Comparison of ENCODE assay signal across 29 cellular contexts in genomic region chr2:144989580-144990270, GRCh38.
"Had no signal": no experiment of that assay in that cellular context is flagged by ENCODE, and none has a peak within 500 bp of the region (broad histone marks: within the 10 kb centered on the region; RNA-seq: fewer than 3 reads in every experiment).

No MANE protein-coding gene starts in this region.

- DNase-seq: activated CD4-positive, alpha-beta memory T cell treated with anti-CD3 and anti-CD28 coated beads, Interleukin-2, amount 10 ng/mL, durations not matched to agents 7 days and 5 days; activated CD4-positive, alpha-beta T cell treated with anti-CD3 and anti-CD28 coated beads, Interleukin-2, amount 10 ng/mL, durations not matched to agents 24 days and 14 days; activated CD4-positive, CD25-positive, alpha-beta regulatory T cell treated with anti-CD3 and anti-CD28 coated beads, Interleukin-2, amount 50 U/mL, for 72 hours; activated CD8-positive, alpha-beta memory T cell treated with anti-CD3 and anti-CD28 coated beads, Interleukin-2, amount 50 U/mL, for 48 hours; activated gamma-delta T cell; activated naive CD4-positive, alpha-beta T cell treated with anti-CD3 and anti-CD28 coated beads, Interleukin-2, amount 10 ng/mL, durations not matched to agents 7 days and 5 days; activated naive CD8-positive, alpha-beta T cell treated with anti-CD3 and anti-CD28 coated beads, Interleukin-2, amount 10 ng/mL, durations not matched to agents 7 days and 5 days; activated T-cell treated with anti-CD3 and anti-CD28 coated beads, Interleukin-2, amount 50 U/mL, for 24 hours; central memory CD4-positive, alpha-beta T cell; effector CD4-positive, alpha-beta T cell; immature natural killer cell; kidney; lower lobe of right lung; mucosa of descending colon; ovary; stimulated activated CD4-positive, alpha-beta T cell treated with anti-CD3 and anti-CD28 coated beads, Interleukin-4, amount 100 ng/mL, for 24 hours; T-helper 17 cell; T1000; tibial artery had no signal

- H3K4me1 Mint-ChIP-seq: activated CD4-positive, alpha-beta memory T cell treated with anti-CD3 and anti-CD28 coated beads, Interleukin-2, amount 10 ng/mL, durations not matched to agents 7 days and 5 days; activated CD4-positive, alpha-beta T cell treated with anti-CD3 and anti-CD28 coated beads, Interleukin-2, amount 10 ng/mL, durations not matched to agents 24 days and 14 days; activated naive CD4-positive, alpha-beta T cell treated with anti-CD3 and anti-CD28 coated beads, Interleukin-2, amount 10 ng/mL, durations not matched to agents 7 days and 5 days; activated naive CD8-positive, alpha-beta T cell treated with anti-CD3 and anti-CD28 coated beads, Interleukin-2, amount 10 ng/mL, durations not matched to agents 7 days and 5 days; stimulated activated effector memory CD8-positive, alpha-beta T cell treated with anti-CD3 and anti-CD28 coated beads, Interleukin-12 subunit alpha, Interleukin-12 subunit beta, amount 100 ng/mL, for 72 hours; T-helper 17 cell had no signal

- H3K27ac ChIP-seq: ascending aorta, gastroesophageal sphincter, lower lobe of right lung, ovary, skin epidermis, tibial artery had no signal

- H3K27ac Mint-ChIP-seq: activated CD4-positive, alpha-beta memory T cell treated with anti-CD3 and anti-CD28 coated beads, Interleukin-2, amount 10 ng/mL, durations not matched to agents 7 days and 5 days; activated CD4-positive, alpha-beta T cell treated with anti-CD3 and anti-CD28 coated beads, Interleukin-2, amount 10 ng/mL, durations not matched to agents 24 days and 14 days; activated naive CD4-positive, alpha-beta T cell treated with anti-CD3 and anti-CD28 coated beads, Interleukin-2, amount 10 ng/mL, durations not matched to agents 7 days and 5 days; activated naive CD8-positive, alpha-beta T cell treated with anti-CD3 and anti-CD28 coated beads, Interleukin-2, amount 10 ng/mL, durations not matched to agents 7 days and 5 days; activated T-cell treated with anti-CD3 and anti-CD28 coated beads, Interleukin-2, amount 50 U/mL, for 24 hours; dendritic cell treated with granulocyte-macrophage colony-stimulating factor and Interleukin-4, amounts not matched to agents 40 ng/mL and 50 ng/mL, for 4 days; immature natural killer cell; natural killer cell treated with Interleukin-12 subunit alpha and Interleukin-12 subunit beta and Interleukin-15 and Interleukin-18, amount 100 ng/mL, for 72 hours; progenitor cell of endocrine pancreas; stimulated activated effector memory CD8-positive, alpha-beta T cell treated with anti-CD3 and anti-CD28 coated beads, Interleukin-12 subunit alpha, Interleukin-12 subunit beta, amount 100 ng/mL, for 72 hours; stimulated activated naive CD8-positive, alpha-beta T cell treated with anti-CD3 and anti-CD28 coated beads, Interleukin-15, Interleukin-2, amounts not matched to agents 100 ng/mL and 50 ng/mL, for 24 hours; T-helper 17 cell had no signal

- ATAC-seq: gastroesophageal sphincter; left lobe of liver; mucosa of descending colon; natural killer cell treated with Interleukin-12 subunit alpha and Interleukin-12 subunit beta and Interleukin-15 and Interleukin-18, amount 100 ng/mL, for 72 hours; sciatic nerve; stimulated activated effector memory CD8-positive, alpha-beta T cell treated with anti-CD3 and anti-CD28 coated beads, Interleukin-12 subunit alpha, Interleukin-12 subunit beta, amount 100 ng/mL, for 72 hours; T-helper 17 cell had no signal

- H3K27me3 Mint-ChIP-seq: activated CD4-positive, alpha-beta T cell treated with anti-CD3 and anti-CD28 coated beads, Interleukin-2, amount 10 ng/mL, durations not matched to agents 24 days and 14 days; activated naive CD4-positive, alpha-beta T cell treated with anti-CD3 and anti-CD28 coated beads, Interleukin-2, amount 10 ng/mL, durations not matched to agents 7 days and 5 days; dendritic cell treated with granulocyte-macrophage colony-stimulating factor and Interleukin-4, amounts not matched to agents 40 ng/mL and 50 ng/mL, for 4 days; progenitor cell of endocrine pancreas; stimulated activated naive CD8-positive, alpha-beta T cell treated with anti-CD3 and anti-CD28 coated beads, Interleukin-15, Interleukin-2, amounts not matched to agents 100 ng/mL and 50 ng/mL, for 24 hours; T-helper 17 cell had no signal

- H3K4me3 Mint-ChIP-seq: activated CD4-positive, alpha-beta memory T cell treated with anti-CD3 and anti-CD28 coated beads, Interleukin-2, amount 10 ng/mL, durations not matched to agents 7 days and 5 days; activated CD4-positive, alpha-beta T cell treated with anti-CD3 and anti-CD28 coated beads, Interleukin-2, amount 10 ng/mL, durations not matched to agents 24 days and 14 days; activated naive CD4-positive, alpha-beta T cell treated with anti-CD3 and anti-CD28 coated beads, Interleukin-2, amount 10 ng/mL, durations not matched to agents 7 days and 5 days; activated naive CD8-positive, alpha-beta T cell treated with anti-CD3 and anti-CD28 coated beads, Interleukin-2, amount 10 ng/mL, durations not matched to agents 7 days and 5 days; activated T-cell treated with anti-CD3 and anti-CD28 coated beads, Interleukin-2, amount 50 U/mL, for 24 hours; dendritic cell treated with granulocyte-macrophage colony-stimulating factor and Interleukin-4, amounts not matched to agents 40 ng/mL and 50 ng/mL, for 4 days; immature natural killer cell; natural killer cell treated with Interleukin-12 subunit alpha and Interleukin-12 subunit beta and Interleukin-15 and Interleukin-18, amount 100 ng/mL, for 72 hours; stimulated activated effector memory CD8-positive, alpha-beta T cell treated with anti-CD3 and anti-CD28 coated beads, Interleukin-12 subunit alpha, Interleukin-12 subunit beta, amount 100 ng/mL, for 72 hours; stimulated activated naive CD8-positive, alpha-beta T cell treated with anti-CD3 and anti-CD28 coated beads, Interleukin-15, Interleukin-2, amounts not matched to agents 100 ng/mL and 50 ng/mL, for 24 hours; T-helper 17 cell had no signal

- H3K36me3 Mint-ChIP-seq: activated naive CD4-positive, alpha-beta T cell treated with anti-CD3 and anti-CD28 coated beads, Interleukin-2, amount 10 ng/mL, durations not matched to agents 7 days and 5 days; activated naive CD8-positive, alpha-beta T cell treated with anti-CD3 and anti-CD28 coated beads, Interleukin-2, amount 10 ng/mL, durations not matched to agents 7 days and 5 days; stimulated activated effector memory CD8-positive, alpha-beta T cell treated with anti-CD3 and anti-CD28 coated beads, Interleukin-12 subunit alpha, Interleukin-12 subunit beta, amount 100 ng/mL, for 72 hours had no signal

- FAIRE-seq: kidney had no signal

- H3K4me1 ChIP-seq: ascending aorta, gastroesophageal sphincter, lower lobe of right lung, tibial artery had no signal

- H3K9me3 Mint-ChIP-seq: activated CD4-positive, alpha-beta memory T cell treated with anti-CD3 and anti-CD28 coated beads, Interleukin-2, amount 10 ng/mL, durations not matched to agents 7 days and 5 days; activated CD4-positive, alpha-beta T cell treated with anti-CD3 and anti-CD28 coated beads, Interleukin-2, amount 10 ng/mL, durations not matched to agents 24 days and 14 days; activated naive CD4-positive, alpha-beta T cell treated with anti-CD3 and anti-CD28 coated beads, Interleukin-2, amount 10 ng/mL, durations not matched to agents 7 days and 5 days; activated naive CD8-positive, alpha-beta T cell treated with anti-CD3 and anti-CD28 coated beads, Interleukin-2, amount 10 ng/mL, durations not matched to agents 7 days and 5 days; natural killer cell treated with Interleukin-12 subunit alpha and Interleukin-12 subunit beta and Interleukin-15 and Interleukin-18, amount 100 ng/mL, for 72 hours had no signal

- H3K36me3 ChIP-seq: ascending aorta, gastroesophageal sphincter, lower lobe of right lung, ovary, tibial artery had no signal

- H3K4me3 ChIP-seq: ascending aorta, gastroesophageal sphincter, lower lobe of right lung, mucosa of descending colon, ovary, skin epidermis, tibial artery had no signal

- H3K27me3 ChIP-seq: ascending aorta, gastroesophageal sphincter, ovary, tibial artery had no signal

- H3K9me3 ChIP-seq: ascending aorta, lower lobe of right lung, mucosa of descending colon, ovary, tibial artery had no signal
